In genomic region chr3:8324727-8325126, GRCh38 we compare ENCODE assay signal across 8 cellular contexts.
DNase-seq lines count a peak whose midpoint lies in the region; ATAC-seq and TF ChIP-seq lines count a peak whose summit lies in the region.

No MANE protein-coding gene starts in this region.

- H3K36me3 Mint-ChIP-seq in type B pancreatic cell = no peaks in the 10 kb centered on the region

- DNase-seq in AG09319 (ENCODE audit: extremely low read depth, low read depth) = no peak
- DNase-seq in HT-29 (ENCODE audit: low spot score) = peak; percentile 47
- no peak for DNase-seq in coronary artery (ENCODE audit: low spot score)
- DNase-seq in midbrain (lab: John Stamatoyannopoulos, UW) = peak; percentile 63
- no peak for DNase-seq in type B pancreatic cell (ENCODE audit: extremely low spot score, unreplicated experiment)
- DNase-seq in OCI-M2 (lab: John Stamatoyannopoulos, UW; ENCODE audit: unreplicated experiment) = no peak

- TF ChIP-seq CTCF in AG09319 (IDR thresholded peaks at IDR 0.05; ENCODE audit: low read depth, low read length) (peak; percentile 48), WI38 (IDR thresholded peaks at IDR 0.05; ENCODE audit: low read depth, low read length) (peak; percentile 62), coronary artery (IDR thresholded peaks at IDR 0.05) (peak; percentile 26), type B pancreatic cell (conservative IDR thresholded peaks at IDR 0.05) (peak; percentile 70)

- H3K27ac ChIP-seq in coronary artery = no peak overlapping the region

- H3K4me3 Mint-ChIP-seq in type B pancreatic cell = no peak overlapping the region

- ATAC-seq in GM18870 (IDR thresholded peaks at IDR 0.05; ENCODE audit: unreplicated experiment) = peak; percentile 57

- H3K27ac Mint-ChIP-seq in type B pancreatic cell = no peak overlapping the region

- H3K4me1 Mint-ChIP-seq in type B pancreatic cell (ENCODE audit: unreplicated experiment) = peaks cover 11% of the 10 kb centered on the region

- peaks cover 5% of the 10 kb centered on the region for H3K9me3 Mint-ChIP-seq in type B pancreatic cell

- H3K27me3 Mint-ChIP-seq in type B pancreatic cell = no peaks in the 10 kb centered on the region

- H3K4me3 ChIP-seq in WI38 (ENCODE audit: low read depth, low read length) (no peak overlapping the region), coronary artery (no peak overlapping the region)

Comparison
In these comparisons a context has a peak if more than half of its experiments do, and no peak if none do; other contexts are left out.
1. DNase-seq: peak in HT-29 (single experiment) and midbrain (single experiment); none in AG09319 (single experiment), coronary artery (single experiment), type B pancreatic cell (single experiment) and OCI-M2 (single experiment).
2. Peak in every context shown above with its lines, with median percentiles within 50 percentile points of each other: CTCF ChIP-seq.